Comparison of ENCODE assay signal across 1 cellular context in genomic region chr15:55742498-55742926, GRCh38.
TF ChIP-seq lines count a peak whose summit lies in the region.

No MANE protein-coding gene starts in this region.

TF ChIP-seq in GM12878, 131 proteins besides CTCF, POLR2A, EP300 and RAD21 (continued from another document):
- no peak for TF ChIP-seq YY1 (IDR thresholded peaks at IDR 0.05; ENCODE audit: low read depth, low read length)
- no peak for TF ChIP-seq EZH2 (IDR thresholded peaks at IDR 0.05; ENCODE audit: borderline replicate concordance, control insufficient read depth, low read depth, low read length)
- no peak for TF ChIP-seq ZBTB11 (CRISPR knock-in tag; IDR thresholded peaks at IDR 0.05)
- TF ChIP-seq HDAC2 (IDR thresholded peaks at IDR 0.05), result no peak
- no peak for TF ChIP-seq IRF5 (IDR thresholded peaks at IDR 0.05; ENCODE audit: borderline replicate concordance)
- no peak for TF ChIP-seq E2F8 (IDR thresholded peaks at IDR 0.05; ENCODE audit: low read depth, partially characterized antibody)
- no peak for TF ChIP-seq ZNF274 (IDR thresholded peaks at IDR 0.05; ENCODE audit: insufficient read depth, insufficient read length)
